2 cellular contexts compared by ENCODE assay signal in genomic region chr16:85564277-85565051, GRCh38.
A peak's percentile ranks its signal among the peaks of the same experiment; 100 is the strongest.
TF ChIP-seq lines count a peak whose summit lies in the region.

No MANE protein-coding gene starts in this region.

TF ChIP-seq in GM12878, 131 proteins besides CTCF, POLR2A, EP300 and RAD21 (continues in another document):
- TF ChIP-seq POLR2AphosphoS5 (IDR thresholded peaks at IDR 0.05; ENCODE audit: low read length) (no peak), SREBF2 (IDR thresholded peaks at IDR 0.05; ENCODE audit: low read length) (no peak), RUNX3 (IDR thresholded peaks at IDR 0.05; ENCODE audit: low read length) (peak; percentile 88), ZNF687 (IDR thresholded peaks at IDR 0.05) (no peak), SKIL (IDR thresholded peaks at IDR 0.05; ENCODE audit: low read depth, poor library complexity, severe bottlenecking) (no peak), CEBPB (IDR thresholded peaks at IDR 0.05; ENCODE audit: borderline replicate concordance in 1 of 2, low read depth in 2 of 2, low read length in 2 of 2) (no peak), SUPT20H (IDR thresholded peaks at IDR 0.05; ENCODE audit: borderline replicate concordance, control insufficient read depth, low read depth, low read length) (no peak), PAX5 (IDR thresholded peaks at IDR 0.05; ENCODE audit: borderline replicate concordance, low read depth, low read length) (peak; percentile 57; the same call in 1 of the 2 replicates), E2F8 (IDR thresholded peaks at IDR 0.05; ENCODE audit: low read depth, partially characterized antibody) (no peak), KLF5 (IDR thresholded peaks at IDR 0.05; ENCODE audit: partially characterized antibody) (no peak), RBBP5 (conservative IDR thresholded peaks at IDR 0.05) (no peak), SMC3 (IDR thresholded peaks at IDR 0.05; ENCODE audit: borderline replicate concordance, low read length) (peak; percentile 12; the same call in 1 of the 2 replicates), BACH1 (IDR thresholded peaks at IDR 0.05; ENCODE audit: borderline replicate concordance) (no peak), YY1 (IDR thresholded peaks at IDR 0.05; ENCODE audit: low read depth, low read length) (no peak), ASH2L (IDR thresholded peaks at IDR 0.05; ENCODE audit: borderline replicate concordance, low read depth) (no peak), MXI1 (IDR thresholded peaks at IDR 0.05; ENCODE audit: low read depth, low read length) (no peak), FOXM1 (IDR thresholded peaks at IDR 0.05; ENCODE audit: low read depth, low read length) (peak; percentile 76; the same call in 1 of the 2 replicates), E2F4 (IDR thresholded peaks at IDR 0.05; ENCODE audit: low read depth, low read length) (no peak), RELA (IDR thresholded peaks at IDR 0.05; ENCODE audit: borderline replicate concordance, partially characterized antibody) (no peak), LARP7 (IDR thresholded peaks at IDR 0.05) (no peak; the same call in 1 of the 2 replicates), ZNF384 (IDR thresholded peaks at IDR 0.05; ENCODE audit: borderline replicate concordance, low read depth, low read length) (no peak), DPF2 (IDR thresholded peaks at IDR 0.05) (peak; percentile 63)

TF ChIP-seq in neural cell, 6 proteins besides CTCF, POLR2A, EP300 and RAD21 (continued from another document):
- no peak for TF ChIP-seq TAF1 (IDR thresholded peaks at IDR 0.05; ENCODE audit: low read depth)
TF ChIP-seq in neural cell: peak in this region for 0.
